22 cellular contexts compared by ENCODE assay signal in the genomic region with DNA sequence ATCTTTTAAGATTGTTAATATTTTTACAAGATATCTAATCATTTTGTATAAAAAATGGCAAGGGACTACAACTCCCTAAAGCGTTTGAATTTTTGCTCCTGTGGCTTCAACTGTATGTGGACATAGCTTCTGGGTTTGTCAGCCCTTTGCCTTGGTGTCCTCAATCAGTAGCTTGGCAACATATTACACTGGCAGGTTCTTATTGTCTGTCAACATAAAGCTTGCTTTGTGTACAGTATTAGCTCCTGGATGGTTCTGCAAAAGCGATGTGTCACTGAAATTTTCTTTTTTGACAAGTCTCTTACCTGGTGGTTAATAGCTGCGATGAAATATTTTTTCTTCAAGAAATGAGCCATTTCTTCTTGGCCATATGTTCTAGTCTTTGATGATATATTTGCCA.
"Had no signal": no experiment of that assay in that cellular context is flagged by ENCODE, and none has a peak within 500 bp of the region (broad histone marks: within the 10 kb centered on the region; RNA-seq: fewer than 3 reads in every experiment).

No MANE protein-coding gene starts in this region.

- H3K27me3 ChIP-seq: dorsolateral prefrontal cortex, right atrium auricular region, sigmoid colon, stomach, transverse colon had no signal

- H3K27me3 Mint-ChIP-seq: naive thymus-derived CD4-positive, alpha-beta T cell had no signal

- H3K9me3 Mint-ChIP-seq: neural crest cell had no signal

- H3K27ac ChIP-seq: dorsolateral prefrontal cortex, heart left ventricle, right atrium auricular region, sigmoid colon, skin epidermis, stomach, thoracic aorta, transverse colon had no signal

- H3K4me1 ChIP-seq: heart left ventricle, right atrium auricular region, stomach, transverse colon had no signal

- ATAC-seq: esophagus mucosa; heart left ventricle; left lobe of liver; naive thymus-derived CD4-positive, alpha-beta T cell had no signal

- H3K4me3 Mint-ChIP-seq: naive thymus-derived CD4-positive, alpha-beta T cell; neural crest cell had no signal

- DNase-seq: cortex of kidney; dorsolateral prefrontal cortex; effector CD8-positive, alpha-beta T cell; heart left ventricle; hippocampal formation; islet precursor cell; mammary epithelial cell; naive thymus-derived CD4-positive, alpha-beta T cell; sigmoid colon; stimulated activated CD4-positive, alpha-beta T cell treated with anti-CD3 and anti-CD28 coated beads, Interleukin-12 subunit alpha, Interleukin-12 subunit beta, amount 100 ng/mL, for 4 hours; stimulated activated naive CD4-positive, alpha-beta T cell; stomach; substantia nigra; transverse colon had no signal

- H3K4me1 Mint-ChIP-seq: naive thymus-derived CD4-positive, alpha-beta T cell; neural crest cell had no signal

- H3K27ac Mint-ChIP-seq: naive thymus-derived CD4-positive, alpha-beta T cell had no signal

- H3K36me3 ChIP-seq: heart left ventricle, right atrium auricular region, sigmoid colon, stomach, thoracic aorta, transverse colon had no signal

- FAIRE-seq: endometrium, frontal cortex had no signal

- H3K4me3 ChIP-seq: dorsolateral prefrontal cortex, heart left ventricle, right atrium auricular region, sigmoid colon, skin epidermis, stomach, thoracic aorta, transverse colon had no signal

- H3K9me3 ChIP-seq: heart left ventricle, right atrium auricular region, sigmoid colon, stomach, thoracic aorta, transverse colon had no signal
